9 cellular contexts compared by ENCODE assay signal in the genomic region with DNA sequence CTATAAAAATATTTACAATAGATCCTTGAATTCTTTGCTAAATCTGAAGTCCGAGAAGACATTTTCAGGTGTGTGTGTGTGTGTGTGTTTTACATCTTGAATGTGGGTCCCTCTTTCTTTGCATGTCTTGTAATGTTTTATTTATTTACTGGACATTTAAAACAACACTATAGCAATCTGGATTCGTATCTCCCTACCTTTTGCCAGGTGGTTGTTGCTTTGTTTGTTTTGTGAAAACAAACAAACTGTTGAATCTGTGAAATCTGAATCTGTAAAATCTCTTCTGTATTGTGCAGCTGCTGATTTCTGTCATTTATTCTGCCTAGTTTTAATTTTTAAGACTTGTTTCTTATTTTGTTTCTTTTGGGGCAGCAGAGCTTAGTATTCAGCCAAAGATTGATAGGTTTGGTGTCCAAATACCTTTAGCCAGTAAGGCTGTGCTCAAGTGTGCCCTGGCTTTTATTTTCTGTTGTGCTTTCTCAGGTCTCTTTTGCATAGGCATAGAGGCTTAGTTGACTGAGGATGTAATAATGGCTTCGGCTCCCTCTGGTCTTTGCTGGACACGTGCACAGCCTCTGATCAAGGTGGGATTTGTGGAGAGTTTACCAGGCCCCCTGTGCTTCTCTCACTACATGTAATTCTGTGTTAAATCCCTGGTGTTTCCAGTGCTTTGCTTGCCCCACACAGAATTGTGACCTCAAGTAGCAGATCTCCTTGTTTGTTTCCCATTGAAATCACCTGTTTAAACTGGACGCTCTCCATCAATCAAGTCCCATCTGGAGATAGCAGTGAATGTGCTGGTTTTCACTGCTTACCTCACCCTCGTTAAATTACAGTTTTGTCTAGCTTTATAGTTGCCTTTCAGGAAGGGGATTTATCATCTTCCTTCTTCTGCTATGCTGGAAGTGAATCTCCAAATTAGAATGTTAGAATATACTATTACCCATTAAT.
DNase-seq lines count a peak whose midpoint lies in the region; ATAC-seq and TF ChIP-seq lines count a peak whose summit lies in the region.
"Had no signal": no experiment of that assay in that cellular context is flagged by ENCODE, and none has a peak within 500 bp of the region (broad histone marks: within the 10 kb centered on the region; RNA-seq: fewer than 3 reads in every experiment).

No MANE protein-coding gene starts in this region.

- H3K9me3 ChIP-seq in SK-N-SH: no peaks in the 10 kb centered on the region
- H3K9me3 ChIP-seq in mucosa of descending colon: no peaks in the 10 kb centered on the region

- CTCF ChIA-PET in SK-N-SH (lab: Yijun Ruan, JAX): no interaction called here

- H3K36me3 ChIP-seq in SK-N-SH (replicated peaks in 1 of 2; ENCODE audit: control insufficient read depth in 1 of 2, insufficient read depth in 2 of 2, low read length in 1 of 2) (peaks cover 23 to 31% of the 10 kb centered on the region in 2 experiments), mucosa of descending colon (ENCODE audit: low read depth) (no peaks in the 10 kb centered on the region), GM23338 (ENCODE audit: insufficient read depth) (peaks cover 8% of the 10 kb centered on the region; the same call in 1 of the 2 replicates)

- H3K4me1 Mint-ChIP-seq in GM23338: peaks cover 15% of the 10 kb centered on the region

- H3K79me2 ChIP-seq in SK-N-SH (ENCODE audit: insufficient read depth) (peaks cover 96% of the 10 kb centered on the region), GM23338 (replicated peaks; ENCODE audit: insufficient read depth) (peaks cover 74% of the 10 kb centered on the region)

- TF ChIP-seq EP300 in SK-N-SH (IDR thresholded peaks at IDR 0.05; ENCODE audit: borderline replicate concordance in 1 of 2, low read depth in 1 of 2, low read length in 1 of 2): no peak

- H3K27me3 ChIP-seq in SK-N-SH (ENCODE audit: insufficient read depth): no peaks in the 10 kb centered on the region
- H3K27me3 ChIP-seq in GM23338 (ENCODE audit: insufficient read depth): no peaks in the 10 kb centered on the region

- no peaks in the 10 kb centered on the region for H3K27me3 Mint-ChIP-seq in GM23338 (ENCODE audit: insufficient read depth, low read depth, poor library complexity)

- H3K4me3 ChIP-seq in SK-N-SH (ENCODE audit: low read depth in 2 of 2, low read length in 1 of 2) (no peak overlapping the region), mucosa of descending colon (no peak overlapping the region), GM23338 (no peak overlapping the region)

- TF ChIP-seq RAD21 in SK-N-SH (IDR thresholded peaks at IDR 0.05; ENCODE audit: low read length): no peak

- H4K20me1 ChIP-seq in SK-N-SH (ENCODE audit: insufficient read depth): peaks cover 42% of the 10 kb centered on the region
- peaks cover 8% of the 10 kb centered on the region for H4K20me1 ChIP-seq in GM23338 (replicated peaks; ENCODE audit: insufficient read depth)

- H3K27ac ChIP-seq in SK-N-SH (ENCODE audit: low read depth in 2 of 2, low read length in 1 of 2) (peak overlapping the region in 1 of 2 experiments; percentile 58; a peak in 1 of 4 replicates), GM23338 (ENCODE audit: low read depth) (no peak overlapping the region)

- H3K4me2 ChIP-seq in SK-N-SH (no peak overlapping the region), GM23338 (no peak overlapping the region)

- no peak overlapping the region for H2AFZ ChIP-seq in SK-N-SH (ENCODE audit: low read depth)
- H2AFZ ChIP-seq in GM23338: no peak overlapping the region

- peaks cover 7 to 13% of the 10 kb centered on the region in 2 experiments; a peak in 3 of 4 replicates for H3K4me1 ChIP-seq in SK-N-SH (ENCODE audit: control insufficient read depth in 1 of 2, insufficient read depth in 2 of 2, low read depth in 1 of 2, low read length in 1 of 2)
- no peaks in the 10 kb centered on the region for H3K4me1 ChIP-seq in mucosa of descending colon (ENCODE audit: low read depth)
- H3K4me1 ChIP-seq in GM23338 (ENCODE audit: insufficient read depth): no peaks in the 10 kb centered on the region

- TF ChIP-seq CTCF in SK-N-SH (IDR thresholded peaks at IDR 0.05) (no peak), mucosa of descending colon (IDR thresholded peaks at IDR 0.05) (no peak), GM23338 (conservative IDR thresholded peaks at IDR 0.05; ENCODE audit: low read depth in 2 of 2) (no peak)

- H3K9me3 Mint-ChIP-seq in GM23338: no peaks in the 10 kb centered on the region

- intact Hi-C loops in mucosa of descending colon (cut with DNase I, micrococcal nuclease) (no loop called here), posterior vena cava (cut with DNase I) (no loop called here)

- peaks cover 8% of the 10 kb centered on the region for H3K36me3 Mint-ChIP-seq in GM23338 (ENCODE audit: low read depth)

- peak; percentile 53 for ATAC-seq in mucosa of descending colon
- no peak for ATAC-seq in GM23338
- no peak for ATAC-seq in GM19467 (IDR thresholded peaks at IDR 0.05; ENCODE audit: unreplicated experiment)

- H3K4me3 Mint-ChIP-seq in GM23338: no peak overlapping the region

- H3F3A ChIP-seq in SK-N-SH (replicated peaks; ENCODE audit: insufficient read depth) (peaks cover 7% of the 10 kb centered on the region), GM23338 (replicated peaks; ENCODE audit: low read depth) (no peaks in the 10 kb centered on the region)

- 90% methylated on average over 6 of the region's 6 CpGs for WGBS in SK-N-SH (ENCODE audit: low lambda C conversion rate)

- peak; percentile 15 for DNase-seq in COR-L47 (lab: John Stamatoyannopoulos, UW)
- DNase-seq in NCI-H1417 (lab: John Stamatoyannopoulos, UW): peak in 2 of 3 experiments; percentile 67 to 91
- peak; percentile 29 for DNase-seq in SK-N-SH
- DNase-seq in mucosa of descending colon: no peak
- DNase-seq in posterior vena cava (ENCODE audit: low spot score): no peak
- DNase-seq in NCI-H226: no peak
- DNase-seq in GM23338 (ENCODE audit: low spot score): no peak
- DNase-seq: DND-41 had no signal

- H3K9me2 ChIP-seq in SK-N-SH (no peaks in the 10 kb centered on the region), GM23338 (ENCODE audit: insufficient read depth) (no peaks in the 10 kb centered on the region)

- H3K27ac Mint-ChIP-seq in GM23338: no peak overlapping the region

- H3K9ac ChIP-seq in SK-N-SH: no peak overlapping the region

- POLR2A ChIA-PET in SK-N-SH (lab: Yijun Ruan, JAX): no interaction called here

TF ChIP-seq in SK-N-SH, 30 proteins besides CTCF, POLR2A, EP300 and RAD21 (continues in another document):
- TF ChIP-seq ELF1 (IDR thresholded peaks at IDR 0.05): no peak
- TF ChIP-seq JUND (IDR thresholded peaks at IDR 0.05): no peak
- no peak for TF ChIP-seq TCF12 (IDR thresholded peaks at IDR 0.05)
- no peak for TF ChIP-seq YY1 (IDR thresholded peaks at IDR 0.05; ENCODE audit: low read depth)
- TF ChIP-seq FOXJ3 (CRISPR knock-in tag; IDR thresholded peaks at IDR 0.05): no peak
- no peak for TF ChIP-seq FOXM1 (IDR thresholded peaks at IDR 0.05; ENCODE audit: low read depth)
- TF ChIP-seq NFIC (IDR thresholded peaks at IDR 0.05; ENCODE audit: borderline replicate concordance): no peak
- TF ChIP-seq, protein P1, sequence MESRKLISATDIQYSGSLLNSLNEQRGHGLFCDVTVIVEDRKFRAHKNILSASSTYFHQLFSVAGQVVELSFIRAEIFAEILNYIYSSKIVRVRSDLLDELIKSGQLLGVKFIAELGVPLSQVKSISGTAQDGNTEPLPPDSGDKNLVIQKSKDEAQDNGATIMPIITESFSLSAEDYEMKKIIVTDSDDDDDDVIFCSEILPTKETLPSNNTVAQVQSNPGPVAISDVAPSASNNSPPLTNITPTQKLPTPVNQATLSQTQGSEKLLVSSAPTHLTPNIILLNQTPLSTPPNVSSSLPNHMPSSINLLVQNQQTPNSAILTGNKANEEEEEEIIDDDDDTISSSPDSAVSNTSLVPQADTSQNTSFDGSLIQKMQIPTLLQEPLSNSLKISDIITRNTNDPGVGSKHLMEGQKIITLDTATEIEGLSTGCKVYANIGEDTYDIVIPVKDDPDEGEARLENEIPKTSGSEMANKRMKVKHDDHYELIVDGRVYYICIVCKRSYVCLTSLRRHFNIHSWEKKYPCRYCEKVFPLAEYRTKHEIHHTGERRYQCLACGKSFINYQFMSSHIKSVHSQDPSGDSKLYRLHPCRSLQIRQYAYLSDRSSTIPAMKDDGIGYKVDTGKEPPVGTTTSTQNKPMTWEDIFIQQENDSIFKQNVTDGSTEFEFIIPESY (IDR thresholded peaks at IDR 0.05; ENCODE audit: borderline replicate concordance, low read depth): no peak

TF ChIP-seq in GM23338, 12 proteins besides CTCF, POLR2A, EP300 and RAD21 (continues in another document):
- TF ChIP-seq ZNF331 (CRISPR knock-in tag; IDR thresholded peaks at IDR 0.05; ENCODE audit: low read depth) (no peak), STAT1 (IDR thresholded peaks at IDR 0.05; ENCODE audit: unreplicated experiment) (no peak)

Comparison
In these comparisons a context has a peak if more than half of its experiments do, and no peak if none do; other contexts are left out.
1. DNase-seq: peak in COR-L47 (single experiment), NCI-H1417 (2 of 3) and SK-N-SH (single experiment); none in mucosa of descending colon (0 of 3), posterior vena cava (single experiment), NCI-H226 (single experiment) and GM23338 (single experiment).